8 cellular contexts compared by ENCODE assay signal in genomic region chr5:181207214-181207959, GRCh38. TPM values are rescaled to one million over a fixed set of nuclear protein-coding genes. Genes with fewer than 3 reads are reported as not detected.
DNase-seq lines count a peak whose midpoint lies in the region; ATAC-seq lines count a peak whose summit lies in the region.

No MANE protein-coding gene starts in this region.

- no peaks in the 10 kb centered on the region for H3K9me3 ChIP-seq in aorta (ENCODE audit: control insufficient read depth, low read length)

- H3K4me3 Mint-ChIP-seq in activated T-cell treated with anti-CD3 and anti-CD28 coated beads, Interleukin-2, amount 50 U/mL, for 72 hours: peak overlapping the region; percentile 87 to 99

- H3K27me3 ChIP-seq in aorta (ENCODE audit: control insufficient read depth in 1 of 2, insufficient read depth in 2 of 2, low read length in 1 of 2): no peaks in the 10 kb centered on the region

- DNase-seq in LoVo (ENCODE audit: low spot score) (peak; percentile 85), globus pallidus (ENCODE audit: low spot score) (peak; percentile 68), posterior cingulate gyrus (peak in 9 of 10 donors; percentile 65 to 95 (median 76)), aorta (peak; percentile 77 to 94), DMS114 treated with DMSO at 0.1 percent for 48 hours (lab: John Stamatoyannopoulos, UW; ENCODE audit: unreplicated experiment) (no peak)
- peak; percentile 82 to 86 for DNase-seq in activated T-cell treated with anti-CD3 and anti-CD28 coated beads, Interleukin-2, amount 50 U/mL, for 72 hours
- DNase-seq in stimulated activated naive CD4-positive, alpha-beta T cell (lab: John Stamatoyannopoulos, UW): no peak

- peaks cover 2 to 11% of the 10 kb centered on the region in 2 donors for H3K36me3 Mint-ChIP-seq in activated T-cell treated with anti-CD3 and anti-CD28 coated beads, Interleukin-2, amount 50 U/mL, for 72 hours (ENCODE audit: insufficient read depth in 2 of 2)

- intact Hi-C loops in posterior cingulate gyrus (cut with DNase I) (loop anchor here (2.0 kb wide), 1 partner anchor 17 kb away; no protein-coding TSS in a partner anchor), aorta (cut with DNase I) (loop anchor here (1.0 to 2.0 kb wide), 3 partner anchors 11 to 19 kb away; partner anchors contain the start of gene TRIM41 (in 1 of the 2))

- peak overlapping the region in 1 of 2 donors; percentile 48 for H3K27ac ChIP-seq in aorta (ENCODE audit: low read depth in 1 of 2, low read length in 2 of 2)

- H3K4me1 Mint-ChIP-seq in activated T-cell treated with anti-CD3 and anti-CD28 coated beads, Interleukin-2, amount 50 U/mL, for 72 hours (ENCODE audit: low read depth): peaks cover 37% of the 10 kb centered on the region

- H3K27ac Mint-ChIP-seq in activated T-cell treated with anti-CD3 and anti-CD28 coated beads, Interleukin-2, amount 50 U/mL, for 72 hours: peak overlapping the region; percentile 100

- H3K27me3 Mint-ChIP-seq in activated T-cell treated with anti-CD3 and anti-CD28 coated beads, Interleukin-2, amount 50 U/mL, for 72 hours (ENCODE audit: low read depth): peaks cover 15% of the 10 kb centered on the region

- ATAC-seq in GM19452 (IDR thresholded peaks at IDR 0.05; ENCODE audit: unreplicated experiment) (peak; percentile 29), aorta (ENCODE audit: low FRiP score) (peak; percentile 84)
- peak; percentile 65 to 66 for ATAC-seq in activated T-cell treated with anti-CD3 and anti-CD28 coated beads, Interleukin-2, amount 50 U/mL, for 72 hours (replicated peaks in 1 of 2)

- peak overlapping the region; percentile 16 to 36 for H3K4me3 ChIP-seq in aorta (ENCODE audit: low read length in 2 of 2)

- H3K4me1 ChIP-seq in aorta (ENCODE audit: control insufficient read depth in 1 of 2, insufficient read depth in 2 of 2, low read length in 2 of 2): no peaks in the 10 kb centered on the region

- WGBS in aorta, 2 donors: 1% methylated on average over 36 of the region's 36 CpGs

- peaks cover 0 to 2% of the 10 kb centered on the region in 2 donors for H3K9me3 Mint-ChIP-seq in activated T-cell treated with anti-CD3 and anti-CD28 coated beads, Interleukin-2, amount 50 U/mL, for 72 hours

- H3K36me3 ChIP-seq in aorta (ENCODE audit: control insufficient read depth in 1 of 2, insufficient read depth in 2 of 2, low read length in 1 of 2): no peaks in the 10 kb centered on the region

RNA-seq across cellular contexts. Expression of gene TRIM7, which starts 2.4 kb away (rescaled TPM):
- total RNA-seq in activated T-cell treated with anti-CD3 and anti-CD28 coated beads, Interleukin-2, amount 50 U/mL, for 72 hours: 1 to 10 TPM; 2.4 to 2.9 TPM
- 1 to 10 TPM; 3.0 to 6.9 TPM for total RNA-seq in aorta
- polyA plus RNA-seq in aorta: 1 to 10 TPM; 4.3 to 6.3 TPM

RNA-seq across cellular contexts. Expression of gene TRIM41, which starts 15.7 kb away (rescaled TPM):
- total RNA-seq in activated T-cell treated with anti-CD3 and anti-CD28 coated beads, Interleukin-2, amount 50 U/mL, for 72 hours: 10 to 100 TPM; 42.1 to 52.1 TPM
- total RNA-seq in aorta: 10 to 100 TPM; 15.2 to 21.4 TPM
- polyA plus RNA-seq in aorta: 10 to 100 TPM; 15.7 to 22.2 TPM

RNA-seq across cellular contexts. Expression of gene RACK1, which starts 36.3 kb away (rescaled TPM):
- 1,000 to 10,000 TPM; 3,606 to 3,662 TPM for total RNA-seq in activated T-cell treated with anti-CD3 and anti-CD28 coated beads, Interleukin-2, amount 50 U/mL, for 72 hours
- 1,000 to 10,000 TPM in 1 of 2 donors, 100 to 1,000 TPM in 1; 922 to 1,191 TPM for total RNA-seq in aorta
- polyA plus RNA-seq in aorta: 1,000 to 10,000 TPM; 1,838 to 2,024 TPM

RNA-seq across cellular contexts. Expression of gene TRIM52, which starts 53.6 kb away (rescaled TPM):
- 10 to 100 TPM; 19.2 to 22.7 TPM for total RNA-seq in activated T-cell treated with anti-CD3 and anti-CD28 coated beads, Interleukin-2, amount 50 U/mL, for 72 hours
- 10 to 100 TPM; 11.9 to 18.7 TPM for total RNA-seq in aorta
- 10 to 100 TPM in 1 of 2 donors, 1 to 10 TPM in 1; 3.0 to 19.3 TPM for polyA plus RNA-seq in aorta

Comparison
In these comparisons a context has a peak if more than half of its experiments do, and no peak if none do; other contexts are left out.
1. ATAC-seq: peak in every context shown above with its lines; median percentile 84 in aorta; 66 in activated T-cell treated with anti-CD3 and anti-CD28 coated beads, Interleukin-2, amount 50 U/mL, for 72 hours; 29 in GM19452.
2. DNase-seq: peak in LoVo (single experiment), activated T-cell treated with anti-CD3 and anti-CD28 coated beads, Interleukin-2, amount 50 U/mL, for 72 hours (2 of 2), globus pallidus (single experiment), posterior cingulate gyrus (9 of 10) and aorta (2 of 2); none in stimulated activated naive CD4-positive, alpha-beta T cell (0 of 6) and DMS114 treated with DMSO at 0.1 percent for 48 hours (single experiment).